In the genomic region with DNA sequence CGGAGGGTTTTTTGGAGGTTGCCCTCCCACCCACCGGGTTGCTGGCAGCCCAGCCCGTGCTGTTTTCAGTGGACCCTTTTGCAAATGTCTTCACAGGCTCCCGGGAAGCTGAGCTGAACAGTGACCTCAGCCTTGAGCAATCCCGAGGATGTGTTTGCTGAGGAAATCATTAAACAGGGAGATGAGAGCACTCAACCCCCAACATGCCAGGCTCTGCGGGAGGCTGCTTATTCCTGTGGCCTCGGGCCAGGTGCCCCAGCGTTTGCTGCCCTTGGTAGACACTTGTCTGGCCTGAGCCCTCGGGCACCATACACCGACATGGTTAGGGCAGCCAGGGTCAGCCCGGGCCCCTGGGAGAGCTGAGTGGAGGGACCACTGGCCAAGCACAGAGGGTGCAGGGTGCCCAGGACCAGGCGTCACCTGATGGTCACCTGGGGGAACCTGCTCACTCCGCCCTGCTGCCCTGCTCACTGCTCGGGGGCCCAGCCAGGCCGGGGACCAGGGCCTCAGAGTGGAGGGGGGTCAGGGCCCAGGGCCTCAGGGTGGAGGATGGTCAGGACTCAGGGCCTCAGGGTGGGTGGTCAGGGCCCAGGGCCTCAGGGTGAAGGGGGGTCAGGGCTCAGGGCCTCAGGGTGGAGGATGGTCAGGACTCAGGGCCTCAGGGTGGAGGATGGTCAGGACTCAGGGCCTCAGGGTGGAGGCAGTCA, we compare ENCODE assay signal across 9 cellular contexts. TPM values are rescaled to one million over a fixed set of nuclear protein-coding genes. Genes with fewer than 3 reads are reported as not detected.
DNase-seq lines count a peak whose midpoint lies in the region; ATAC-seq and TF ChIP-seq lines count a peak whose summit lies in the region.
"Had no signal": no experiment of that assay in that cellular context is flagged by ENCODE, and none has a peak within 500 bp of the region (broad histone marks: within the 10 kb centered on the region; RNA-seq: fewer than 3 reads in every experiment).

No MANE protein-coding gene starts in this region.

- H3F3A ChIP-seq in GM23248 (ENCODE audit: insufficient read depth), result 0 out of 2 replicates have a peak, but pooled peaks cover 4% of the 10 kb centered on the region

- H3K4me3 ChIP-seq in GM23248 (no peak overlapping the region), cardiac muscle cell (no peak overlapping the region)
- H3K4me3 ChIP-seq: colonic mucosa had no signal

- peak overlapping the region; percentile 62 for H3K4me2 ChIP-seq in GM23248 (ENCODE audit: unreplicated experiment)

- no peak overlapping the region for H3K9ac ChIP-seq in GM23248

- TF ChIP-seq POLR2A in erythroblast (IDR thresholded peaks at IDR 0.05; ENCODE audit: low read length), result no peak

- no peak for ATAC-seq in HG03378 (IDR thresholded peaks at IDR 0.05; ENCODE audit: unreplicated experiment)
- ATAC-seq in GM21825 (IDR thresholded peaks at IDR 0.05; ENCODE audit: unreplicated experiment), result no peak

- 29 to 30% methylated on average over 15 of the region's 15 CpGs for WGBS in GM23248 (ENCODE audit: low coverage in 1 of 2, low lambda C conversion rate in 2 of 2, missing lambda C conversion rate in 2 of 2), 2 experiments

- no peaks in the 10 kb centered on the region for H3K27me3 ChIP-seq in GM23248 (replicated peaks; ENCODE audit: insufficient read depth)
- no peaks in the 10 kb centered on the region for H3K27me3 ChIP-seq in cardiac muscle cell
- H3K27me3 ChIP-seq: colonic mucosa had no signal

- in situ Hi-C loops in GM23248 (cut with MboI), result no loop called here

- peak overlapping the region; percentile 42; the same call in 1 of the 2 replicates for H2AFZ ChIP-seq in GM23248

- H4K20me1 ChIP-seq in GM23248 (ENCODE audit: insufficient read depth), result no peaks in the 10 kb centered on the region

- H3K9me3 ChIP-seq in GM23248 (ENCODE audit: low read depth) (no peaks in the 10 kb centered on the region), cardiac muscle cell (ENCODE audit: low read depth) (no peaks in the 10 kb centered on the region)
- H3K9me3 ChIP-seq: colonic mucosa had no signal

- H3K27ac ChIP-seq in GM23248, result no peak overlapping the region
- H3K27ac ChIP-seq in cardiac muscle cell, result peak overlapping the region; percentile 26
- H3K27ac ChIP-seq: colonic mucosa had no signal

- no peaks in the 10 kb centered on the region for H3K9me2 ChIP-seq in GM23248 (ENCODE audit: insufficient read depth)

- no peaks in the 10 kb centered on the region for H3K79me2 ChIP-seq in GM23248 (ENCODE audit: insufficient read depth)

- H3K4me1 ChIP-seq in GM23248 (ENCODE audit: insufficient read depth) (peaks cover 19% of the 10 kb centered on the region), cardiac muscle cell (ENCODE audit: low read depth) (peaks cover 24% of the 10 kb centered on the region)
- H3K4me1 ChIP-seq: colonic mucosa had no signal

- H3K36me3 ChIP-seq in GM23248 (ENCODE audit: low read depth) (no peaks in the 10 kb centered on the region), cardiac muscle cell (no peaks in the 10 kb centered on the region)
- H3K36me3 ChIP-seq: colonic mucosa had no signal

- DNase-seq in GM23248, result peak; percentile 88
- peak; percentile 79 for DNase-seq in RPMI7951 (ENCODE audit: low read depth)
- DNase-seq in cardiac muscle cell (ENCODE audit: low read depth in 1 of 2, low spot score in 1 of 2), result peak in 1 of 2 donors; percentile 88
- DNase-seq in retina, result peak; percentile 64
- DNase-seq in NCI-H2227 (lab: John Stamatoyannopoulos, UW; ENCODE audit: unreplicated experiment), result no peak
- no peak for DNase-seq in erythroblast (lab: John Stamatoyannopoulos, UW)

- TF ChIP-seq CTCF in cardiac muscle cell (IDR thresholded peaks at IDR 0.05; ENCODE audit: low read depth, low read length), result no peak

RNA-seq across cellular contexts. Expression of a gene that starts 42.5 kb away (rescaled TPM):
- 48.2 and 54.0 TPM in 2 replicates for total RNA-seq in GM23248 (2014; rRNA removed; shearing (Covaris generic))
- 30.1 and 30.9 TPM in 2 replicates for polyA plus RNA-seq in GM23248 (2016; fragmentation: Nextera tagmentation; extraction: Ambion mirVana)
- total RNA-seq in RPMI7951 (2014; rRNA removed; shearing (Covaris generic)), result 24.6 and 30.3 TPM in 2 replicates
- total RNA-seq in cardiac muscle cell, result 39.6 and 46.1 TPM in 2 replicates
- 46.8 and 50.4 TPM in 2 replicates for polyA plus RNA-seq in cardiac muscle cell

Comparison
In these comparisons a context has a peak if more than half of its experiments do, and no peak if none do; other contexts are left out.
1. DNase-seq: peak in GM23248 (single experiment), RPMI7951 (single experiment) and retina (single experiment); none in NCI-H2227 (single experiment) and erythroblast (0 of 2).